Comparison of ENCODE assay signal across 14 cellular contexts in genomic region chr17:41518789-41519449, GRCh38. TPM values are rescaled to one million over a fixed set of nuclear protein-coding genes. Genes with fewer than 3 reads are reported as not detected.
A peak's percentile ranks its signal among the peaks of the same experiment; 100 is the strongest.
DNase-seq lines count a peak whose midpoint lies in the region; ATAC-seq and TF ChIP-seq lines count a peak whose summit lies in the region.
"Had no signal": no experiment of that assay in that cellular context is flagged by ENCODE, and none has a peak within 500 bp of the region (broad histone marks: within the 10 kb centered on the region; RNA-seq: fewer than 3 reads in every experiment).

Gene KRT15, minus strand, starts transcription at chr17:41518890. Its CDS starts 63 bp downstream, at chr17:41518827.

- CTCF ChIA-PET in PC-9 (lab: Charles Lee): interaction anchor here (0.6 to 4.7 kb wide), 3 partner anchors 23 to 700 kb away, joined by 6 to 51 read pairs (median 15); no protein-coding TSS in a partner anchor

- POLR2A ChIA-PET in PC-9 (lab: Charles Lee; ENCODE audit: unreplicated experiment): interaction anchor here (0.6 to 5.8 kb wide), 4 partner anchors 9 to 19 kb away, joined by 3 to 75 read pairs (median 4); partner anchors contain the start of genes KRT13 and KRT19

- peak within 1 kb of the TSS; percentile 95 for H3K27ac ChIP-seq in PC-9
- H3K27ac ChIP-seq in esophagus squamous epithelium: peak within 1 kb of the TSS; percentile 68 to 92 (median 85)
- H3K27ac ChIP-seq in upper lobe of left lung: peak within 1 kb of the TSS in 2 of 4 donors; percentile 21 to 24

- TF ChIP-seq POLR2A in esophagus squamous epithelium (IDR thresholded peaks at IDR 0.05) (peak in 2 of 4 donors; percentile 59 to 64), upper lobe of left lung (IDR thresholded peaks at IDR 0.05) (no peak)

- no TSS peak for BruUV-seq in PC-9 (replicated peaks; lab: Mats Ljungman, UMichigan)

- H3K4me3 ChIP-seq in PC-9: peak within 1 kb of the TSS; percentile 36; the same call in 1 of the 2 replicates
- H3K4me3 ChIP-seq in esophagus squamous epithelium: peak within 1 kb of the TSS; percentile 29 to 60 (median 53)
- no peak within 1 kb of the TSS for H3K4me3 ChIP-seq in upper lobe of left lung
- H3K4me3 ChIP-seq: dorsolateral prefrontal cortex, GM12878 had no signal

- DNase-seq in NCI-H748 (lab: John Stamatoyannopoulos, UW; ENCODE audit: unreplicated experiment) (peak; percentile 44), NCI-H748 treated with DMSO at 0.1 percent for 48 hours (lab: John Stamatoyannopoulos, UW) (no peak), PC-9 (peak in 1 of 2 experiments; percentile 86), esophagus squamous epithelium (lab: John Stamatoyannopoulos, UW) (no peak), upper lobe of left lung (no peak), SK-N-DZ (ENCODE audit: low spot score) (no peak)
- DNase-seq in effector CD4-positive, alpha-beta T cell: no peak
- DNase-seq: activated T-cell treated with anti-CD3 and anti-CD28 coated beads, Interleukin-2, amount 50 U/mL, for 1 hour; kidney; NCI-H1930; T-helper 17 cell had no signal

- no peak within 1 kb of the TSS for H2AFZ ChIP-seq in PC-9

- H3K36me3 ChIP-seq in PC-9 (ENCODE audit: low read depth) (peaks cover 9% of the 10 kb centered on the region), esophagus squamous epithelium (peaks cover 0 to 42% (median 5%) of the 10 kb centered on the region in 3 donors), upper lobe of left lung (no peaks in the 10 kb centered on the region)

- no peaks in the 10 kb centered on the region for H3K9me3 ChIP-seq in PC-9 (ENCODE audit: insufficient read depth, low read depth)
- H3K9me3 ChIP-seq in esophagus squamous epithelium: no peaks in the 10 kb centered on the region
- H3K9me3 ChIP-seq in upper lobe of left lung: no peaks in the 10 kb centered on the region

- H4K20me1 ChIP-seq in PC-9 (ENCODE audit: insufficient read depth): peaks cover 5% of the 10 kb centered on the region; the same call in 1 of the 2 replicates

- H3K4me2 ChIP-seq in PC-9: peak within 1 kb of the TSS; percentile 69

- H3K9me2 ChIP-seq in PC-9 (ENCODE audit: insufficient read depth): no peaks in the 10 kb centered on the region

- H3F3A ChIP-seq in PC-9 (ENCODE audit: insufficient read depth, low read depth): peaks cover 56% of the 10 kb centered on the region

- WGBS in esophagus squamous epithelium, 2 donors: 26 to 51% methylated on average over 2 to 8 of the region's 8 CpGs
- 60 to 65% methylated on average over 7 to 8 of the region's 8 CpGs for WGBS in upper lobe of left lung, 2 donors

- ATAC-seq in upper lobe of left lung (ENCODE audit: low FRiP score in 2 of 2) (no peak), GM19324 (IDR thresholded peaks at IDR 0.05; ENCODE audit: low FRiP score, unreplicated experiment) (no peak)
- ATAC-seq: GM12878, T-helper 17 cell had no signal

- no peak for TF ChIP-seq EP300 in upper lobe of left lung (IDR thresholded peaks at IDR 0.05)

- no peak; the same call in 1 of the 2 replicates for TF ChIP-seq CTCF in PC-9 (conservative IDR thresholded peaks at IDR 0.05)
- no peak for TF ChIP-seq CTCF in esophagus squamous epithelium (IDR thresholded peaks at IDR 0.05)
- no peak for TF ChIP-seq CTCF in upper lobe of left lung (IDR thresholded peaks at IDR 0.05)

- intact Hi-C loops in PC-9 (cut with micrococcal nuclease; ENCODE audit: unreplicated experiment) (loop anchor here (1.0 kb wide), 1 partner anchor 12 kb away; no protein-coding TSS in a partner anchor), esophagus squamous epithelium (cut with DNase I) (no loop called here)

- H3K27me3 ChIP-seq in PC-9 (ENCODE audit: insufficient read depth, low read depth) (no peaks in the 10 kb centered on the region), esophagus squamous epithelium (peaks cover 0 to 28% (median 0%) of the 10 kb centered on the region in 4 donors), upper lobe of left lung (no peaks in the 10 kb centered on the region)

- H3K4me1 ChIP-seq in PC-9 (replicated peaks; ENCODE audit: insufficient read depth) (peaks cover 70% of the 10 kb centered on the region), esophagus squamous epithelium (peaks cover 14 to 73% (median 16%) of the 10 kb centered on the region in 3 donors), upper lobe of left lung (peaks cover 5 to 43% (median 17%) of the 10 kb centered on the region in 4 donors)

- peaks cover 28% of the 10 kb centered on the region for H3K79me2 ChIP-seq in PC-9 (ENCODE audit: low read depth)

RNA-seq across cellular contexts. Expression of gene KRT15, which starts in this region (rescaled TPM):
- total RNA-seq in PC-9 (2021) (41.9 and 49.9 TPM in 2 replicates), esophagus squamous epithelium (1,000 to 10,000 TPM in 3 of 4 donors, 100 to 1,000 TPM in 1; 743 to 2,833 (median 2,484) TPM), upper lobe of left lung (10 to 100 TPM; 10.5 to 57.9 (median 19.2) TPM)
- not detected in 2 replicates for polyA plus RNA-seq in SK-N-DZ (2014; cell fraction: cytosol; rRNA removed)
- polyA plus RNA-seq in SK-N-DZ (2014; cell fraction: nucleus; rRNA removed): not detected in 2 replicates
- total RNA-seq: T-helper 17 cell had no signal

Comparison
In these comparisons a context has a peak if more than half of its experiments do, and no peak if none do; other contexts are left out.
1. RNA of gene KRT15 (total RNA-seq): 743 to 2,833 TPM in esophagus squamous epithelium; 41.9 to 49.9 TPM in PC-9 and 10.5 to 57.9 TPM in upper lobe of left lung; every median in the first group is over 10 times any median in the second.
2. H3K4me3 ChIP-seq: peak in PC-9 (single experiment) and esophagus squamous epithelium (4 of 4); none in upper lobe of left lung (0 of 4).